ENCODE assay signal across 32 cellular contexts in genomic region chr13:106548064-106548696, GRCh38. TPM values are rescaled to one million over a fixed set of nuclear protein-coding genes. Genes with fewer than 3 reads are reported as not detected.
DNase-seq lines count a peak whose midpoint lies in the region; ATAC-seq, FAIRE-seq and TF ChIP-seq lines count a peak whose summit lies in the region.
"Had no signal": no experiment of that assay in that cellular context is flagged by ENCODE, and none has a peak within 500 bp of the region (broad histone marks: within the 10 kb centered on the region; RNA-seq: fewer than 3 reads in every experiment).

No MANE protein-coding gene starts in this region.

- H3K36me3 Mint-ChIP-seq in CD8-positive, alpha-beta T cell = peaks cover 51% of the 10 kb centered on the region

- H3K27me3 Mint-ChIP-seq in CD8-positive, alpha-beta T cell (ENCODE audit: low read depth) = no peaks in the 10 kb centered on the region
- H3K27me3 Mint-ChIP-seq: activated CD4-positive, alpha-beta memory T cell treated with anti-CD3 and anti-CD28 coated beads for 36 hours; activated naive CD4-positive, alpha-beta T cell treated with anti-CD3 and anti-CD28 coated beads, Interleukin-2, amount 50 U/mL, for 24 hours; effector memory CD8-positive, alpha-beta T cell; naive thymus-derived CD8-positive, alpha-beta T cell had no signal

- no peaks in the 10 kb centered on the region for H3K4me1 ChIP-seq in CD8-positive, alpha-beta T cell (ENCODE audit: insufficient read depth, low read length)
- H3K4me1 ChIP-seq in GM12878 (ENCODE audit: control insufficient read depth, insufficient read depth, low read length) = no peaks in the 10 kb centered on the region
- H3K4me1 ChIP-seq: foreskin keratinocyte had no signal

- CTCF ChIA-PET in CD8-positive, alpha-beta T cell (lab: Charles Lee) = no interaction called here
- CTCF ChIA-PET in GM12878 (lab: Yijun Ruan, JAX) = interaction anchor here (1.0 kb wide), 2 partner anchors 12 to 15 kb away, joined by 3 to 4 read pairs; no protein-coding TSS in a partner anchor

- POLR2A ChIA-PET in CD8-positive, alpha-beta T cell (lab: Charles Lee) = interaction anchor here (1.0 kb wide), 1 partner anchor 18 kb away, joined by 3 read pairs; no protein-coding TSS in a partner anchor
- POLR2A ChIA-PET in GM12878 (lab: Charles Lee) = no interaction called here

- H3K4me1 Mint-ChIP-seq in CD8-positive, alpha-beta T cell (ENCODE audit: low read depth) = peaks cover 35% of the 10 kb centered on the region

- no peak for DNase-seq in CD8-positive, alpha-beta T cell
- DNase-seq in GM12878 (ENCODE audit: low read depth, low spot score) (no peak), iris pigment epithelial cell (ENCODE audit: low read depth) (peak; percentile 78), GM13976 (ENCODE audit: low spot score) (no peak), left lobe of liver (ENCODE audit: low spot score) (no peak), DMS 273 treated with DMSO at 0.1 percent for 48 hours (lab: John Stamatoyannopoulos, UW) (no peak)
- DNase-seq: activated CD4-positive, alpha-beta memory T cell treated with anti-CD3 and anti-CD28 coated beads for 36 hours; activated CD4-positive, alpha-beta T cell treated with anti-CD3 and anti-CD28 coated beads for 1 hour; activated CD8-positive, alpha-beta memory T cell treated with anti-CD3 and anti-CD28 coated beads, Interleukin-2, amount 50 U/mL, for 48 hours; anterior cingulate cortex; COR-L47; DMS79 treated with DMSO at 0.1 percent for 48 hours; effector memory CD8-positive, alpha-beta T cell; erythroblast; foreskin keratinocyte; head of caudate nucleus; naive thymus-derived CD8-positive, alpha-beta T cell; NCI-H1417 treated with DMSO at 0.1 percent for 48 hours; NCI-H2081; NCI-H345; NCI-H69; occipital lobe; Peyer's patch; SHP77 treated with DMSO at 0.1 percent for 48 hours; stimulated activated CD4-positive, alpha-beta T cell treated with anti-CD3 and anti-CD28 coated beads, Interleukin-4, amount 100 ng/mL, for 4 hours; T-helper 2 cell; trophoblast cell had no signal

- TF ChIP-seq POLR2A in GM12878 (IDR thresholded peaks at IDR 0.05; ENCODE audit: low read depth, low read length) = no peak

- no peak overlapping the region for H3K9ac ChIP-seq in GM12878 (ENCODE audit: control insufficient read depth, insufficient read depth, low read length)
- H3K9ac ChIP-seq: BLaER1 treated with 17β-estradiol and CSF1 and Interleukin-3, amounts not matched to agents 10 nM and 100 nM had no signal

- no peak for TF ChIP-seq RAD21 in GM12878 (IDR thresholded peaks at IDR 0.05; ENCODE audit: insufficient read depth, low read depth, low read length)

- H3K4me3 ChIP-seq in CD8-positive, alpha-beta T cell (ENCODE audit: low read depth, low read length) = no peak overlapping the region
- H3K4me3 ChIP-seq in GM12878 = no peak overlapping the region
- H3K4me3 ChIP-seq: BLaER1 treated with 17β-estradiol and CSF1 and Interleukin-3, amounts not matched to agents 10 nM and 100 nM; Peyer's patch had no signal

- H3K27ac Mint-ChIP-seq in CD8-positive, alpha-beta T cell = peak overlapping the region; percentile 6
- H3K27ac Mint-ChIP-seq: activated CD4-positive, alpha-beta memory T cell treated with anti-CD3 and anti-CD28 coated beads for 36 hours had no signal

- RAD21 ChIA-PET in GM12878 (lab: Charles Lee; ENCODE audit: unreplicated experiment) = no interaction called here

- H3K79me2 ChIP-seq in GM12878 (ENCODE audit: control insufficient read depth, insufficient read depth, low read length) = peaks cover 45% of the 10 kb centered on the region

- in situ Hi-C loops in GM12878 (cut with MboI) (loop anchor here (25.0 kb wide), 1 partner anchor 1561 kb away; no protein-coding TSS in a partner anchor), GM13976 (cut with MboI; ENCODE audit: low sequenced_read_pairs, unreplicated experiment) (loop anchor here (25.0 kb wide), 1 partner anchor 461 kb away; no protein-coding TSS in a partner anchor)

- no peaks in the 10 kb centered on the region for H3K9me3 ChIP-seq in CD8-positive, alpha-beta T cell (ENCODE audit: low read length)
- H3K9me3 ChIP-seq in GM12878 (replicated peaks; ENCODE audit: control insufficient read depth, insufficient read depth, low read length) = no peaks in the 10 kb centered on the region
- H3K9me3 ChIP-seq: BLaER1 treated with 17β-estradiol and CSF1 and Interleukin-3, amounts not matched to agents 10 nM and 100 nM; Peyer's patch had no signal

- no peak for FAIRE-seq in GM12878 (lab: Jason Lieb, UNC)
- FAIRE-seq: keratinocyte had no signal

- H4K20me1 ChIP-seq in GM12878 (ENCODE audit: control insufficient read depth, insufficient read depth) = peaks cover 3% of the 10 kb centered on the region; the same call in 1 of the 2 replicates

- no peak overlapping the region for H3K27ac ChIP-seq in CD8-positive, alpha-beta T cell (ENCODE audit: low read depth, low read length)
- no peak overlapping the region for H3K27ac ChIP-seq in GM12878 (ENCODE audit: control insufficient read depth, insufficient read depth)
- H3K27ac ChIP-seq: BLaER1 treated with 17β-estradiol and CSF1 and Interleukin-3, amounts not matched to agents 10 nM and 100 nM; foreskin keratinocyte; Peyer's patch had no signal

- no peak overlapping the region for H3K4me2 ChIP-seq in GM12878 (ENCODE audit: control insufficient read depth, insufficient read depth)
- H3K4me2 ChIP-seq: BLaER1 treated with 17β-estradiol and CSF1 and Interleukin-3, amounts not matched to agents 10 nM and 100 nM had no signal

- no peak for TF ChIP-seq EP300 in GM12878 (IDR thresholded peaks at IDR 0.05; ENCODE audit: borderline replicate concordance in 1 of 2, control insufficient read depth in 1 of 2, low read depth in 2 of 2, low read length in 2 of 2)

- no peaks in the 10 kb centered on the region for H3K9me3 Mint-ChIP-seq in CD8-positive, alpha-beta T cell
- H3K9me3 Mint-ChIP-seq: activated CD4-positive, alpha-beta memory T cell treated with anti-CD3 and anti-CD28 coated beads for 36 hours; activated naive CD4-positive, alpha-beta T cell treated with anti-CD3 and anti-CD28 coated beads, Interleukin-2, amount 50 U/mL, for 24 hours; effector memory CD8-positive, alpha-beta T cell; naive thymus-derived CD8-positive, alpha-beta T cell had no signal

- H3K27me3 ChIP-seq in CD8-positive, alpha-beta T cell (ENCODE audit: insufficient read depth, low read length) = no peaks in the 10 kb centered on the region
- H3K27me3 ChIP-seq in GM12878 (replicated peaks in 1 of 2; ENCODE audit: control insufficient read depth in 2 of 2, insufficient read depth in 2 of 2, low read length in 1 of 2) = no peaks in the 10 kb centered on the region
- H3K27me3 ChIP-seq: BLaER1 treated with 17β-estradiol and CSF1 and Interleukin-3, amounts not matched to agents 10 nM and 100 nM; foreskin keratinocyte; Peyer's patch had no signal

- no peak overlapping the region for H3K4me3 Mint-ChIP-seq in CD8-positive, alpha-beta T cell
- H3K4me3 Mint-ChIP-seq: activated CD4-positive, alpha-beta memory T cell treated with anti-CD3 and anti-CD28 coated beads for 36 hours; activated naive CD4-positive, alpha-beta T cell treated with anti-CD3 and anti-CD28 coated beads, Interleukin-2, amount 50 U/mL, for 24 hours; naive thymus-derived CD8-positive, alpha-beta T cell had no signal

- intact Hi-C loops in CD8-positive, alpha-beta T cell (cut with DNase I, micrococcal nuclease) = loop anchor here in 1 of 2 experiments (10.0 kb wide), 1 partner anchor 1403 kb away; no protein-coding TSS in a partner anchor
- intact Hi-C loops in GM12878 (cut with micrococcal nuclease; ENCODE audit: unreplicated experiment) = no loop called here

- 33% methylated on average over 3 of the region's 3 CpGs for WGBS in GM12878 (ENCODE audit: insufficient coverage, insufficient replicate concordance, low lambda C conversion rate, missing lambda C conversion rate)

- peaks cover 23% of the 10 kb centered on the region for H3K36me3 ChIP-seq in CD8-positive, alpha-beta T cell (ENCODE audit: insufficient read depth, low read length)
- peaks cover 2 to 31% of the 10 kb centered on the region in 2 experiments for H3K36me3 ChIP-seq in GM12878 (ENCODE audit: control insufficient read depth in 2 of 2, insufficient read depth in 2 of 2, low read length in 1 of 2)

- BruUV-seq in GM12878 (replicated peaks; lab: Mats Ljungman, UMichigan) = no TSS peak

- H2AFZ ChIP-seq in GM12878 (ENCODE audit: control insufficient read depth, low read depth, low read length) = no peak overlapping the region

- no peak for TF ChIP-seq CTCF in CD8-positive, alpha-beta T cell (IDR thresholded peaks at IDR 0.05)
- TF ChIP-seq CTCF in GM12878 (IDR thresholded peaks at IDR 0.05 in 2 of 3, conservative IDR thresholded peaks at IDR 0.05 in 1 of 3; ENCODE audit: control insufficient read depth in 2 of 3, extremely low read depth in 1 of 3, insufficient read depth in 1 of 3, low read depth in 3 of 3, low read length in 3 of 3) (no peak), GM13976 (IDR thresholded peaks at IDR 0.05; ENCODE audit: borderline replicate concordance, control extremely low read depth, extremely low read depth, insufficient read depth, missing control alignments) (no peak)

- no peak for ATAC-seq in CD8-positive, alpha-beta T cell
- ATAC-seq in GM18868 (IDR thresholded peaks at IDR 0.05; ENCODE audit: unreplicated experiment) = peak; percentile 34
- no peak for ATAC-seq in GM12878
- ATAC-seq in HG03457 (IDR thresholded peaks at IDR 0.05; ENCODE audit: unreplicated experiment) = no peak
- no peak for ATAC-seq in left lobe of liver
- ATAC-seq: effector memory CD8-positive, alpha-beta T cell; foreskin keratinocyte; naive thymus-derived CD8-positive, alpha-beta T cell had no signal

- SMC1A ChIA-PET in GM12878 (lab: Charles Lee; ENCODE audit: uncharacterized antibody, unreplicated experiment) = no interaction called here

RNA-seq across cellular contexts. Expression of gene EFNB2, which starts 12.7 kb away (rescaled TPM):
- under 1 TPM; 0.57 to 0.61 TPM for total RNA-seq in CD8-positive, alpha-beta T cell
- 0.12 and 0.13 TPM in 2 replicates for total RNA-seq in GM12878 (2013; cell fraction: nucleolus; rRNA removed)
- total RNA-seq in GM12878 (2014; rRNA removed) (0.22 and 0.40 TPM in 2 replicates), GM12878 (2014; rRNA removed; fragmentation: Illumina TruSeq; extraction: Trizol) (0.18 and 0.27 TPM in 2 replicates), GM12878 (2021) (0.40 and 0.44 TPM in 2 replicates), left lobe of liver (4.3 TPM)
- polyA plus RNA-seq in GM12878 (2011; ENCODE audit: low read depth) = 0.72 TPM
- polyA plus RNA-seq in GM12878 (2011; rRNA removed) (1.3 and 1.5 TPM in 2 replicates), GM12878 (2014; fragmentation: Illumina TruSeq; extraction: Trizol) (0.38 and 0.43 TPM in 2 replicates), GM12878 (2014; fragmentation: Nextera tagmentation; extraction: Ambion mirVana) (under 1 TPM; 0.18 TPM), GM12878 (2014; rRNA removed) (0.31 and 0.33 TPM in 2 replicates), GM12878 (2016; fragmentation: Nextera tagmentation; extraction: Ambion mirVana) (under 1 TPM in 1 of 2 experiments, not detected in 1; 0.12 TPM)
- polyA plus RNA-seq in GM12878 (2011; cell fraction: cytosol; rRNA removed) = 1.2 and 1.3 TPM in 2 replicates
- polyA plus RNA-seq in GM12878 (2011; cell fraction: nucleus; rRNA removed) = 1.2 and 2.0 TPM in 2 replicates
- 0.90 and 1.1 TPM in 2 replicates for polyA plus RNA-seq in GM12878 (2012)
- polyA minus RNA-seq in GM12878 (2011; rRNA and poly(A)+ RNA removed) = 1.8 and 1.9 TPM in 2 replicates
- polyA minus RNA-seq in GM12878 (2011; cell fraction: cytosol; rRNA and poly(A)+ RNA removed) = 0.80 and 1.4 TPM in 2 replicates
- 0.97 and 2.4 TPM in 2 replicates for polyA minus RNA-seq in GM12878 (2011; cell fraction: nucleus; rRNA and poly(A)+ RNA removed)

RNA-seq across cellular contexts. Expression of gene ARGLU1, which starts 19.8 kb away (rescaled TPM):
- 100 to 1,000 TPM; 130 to 145 TPM for total RNA-seq in CD8-positive, alpha-beta T cell
- 503 and 516 TPM in 2 replicates for total RNA-seq in GM12878 (2013; cell fraction: nucleolus; rRNA removed)
- total RNA-seq in GM12878 (2014; rRNA removed) (92.4 and 113 TPM in 2 replicates), GM12878 (2014; rRNA removed; fragmentation: Illumina TruSeq; extraction: Trizol) (93.8 and 101 TPM in 2 replicates), GM12878 (2021) (88.4 and 91.2 TPM in 2 replicates), left lobe of liver (22.6 TPM)
- 42.3 TPM for polyA plus RNA-seq in GM12878 (2011; ENCODE audit: low read depth)
- polyA plus RNA-seq in GM12878 (2011; rRNA removed) (197 and 333 TPM in 2 replicates), GM12878 (2014; fragmentation: Illumina TruSeq; extraction: Trizol) (105 and 138 TPM in 2 replicates), GM12878 (2014; fragmentation: Nextera tagmentation; extraction: Ambion mirVana) (10 to 100 TPM; 47.1 to 70.3 TPM), GM12878 (2014; rRNA removed) (110 and 129 TPM in 2 replicates), GM12878 (2016; fragmentation: Nextera tagmentation; extraction: Ambion mirVana) (100 to 1,000 TPM; 103 to 110 TPM)
- polyA plus RNA-seq in GM12878 (2011; cell fraction: cytosol; rRNA removed) = 51.1 and 88.4 TPM in 2 replicates
- 510 and 559 TPM in 2 replicates for polyA plus RNA-seq in GM12878 (2011; cell fraction: nucleus; rRNA removed)
- polyA plus RNA-seq in GM12878 (2012) = 84.4 and 90.3 TPM in 2 replicates
- polyA minus RNA-seq in GM12878 (2011; rRNA and poly(A)+ RNA removed) = 22.2 and 28.0 TPM in 2 replicates
- 13.8 and 15.4 TPM in 2 replicates for polyA minus RNA-seq in GM12878 (2011; cell fraction: cytosol; rRNA and poly(A)+ RNA removed)
- polyA minus RNA-seq in GM12878 (2011; cell fraction: nucleus; rRNA and poly(A)+ RNA removed) = 67.7 and 72.2 TPM in 2 replicates
